In the genomic region with DNA sequence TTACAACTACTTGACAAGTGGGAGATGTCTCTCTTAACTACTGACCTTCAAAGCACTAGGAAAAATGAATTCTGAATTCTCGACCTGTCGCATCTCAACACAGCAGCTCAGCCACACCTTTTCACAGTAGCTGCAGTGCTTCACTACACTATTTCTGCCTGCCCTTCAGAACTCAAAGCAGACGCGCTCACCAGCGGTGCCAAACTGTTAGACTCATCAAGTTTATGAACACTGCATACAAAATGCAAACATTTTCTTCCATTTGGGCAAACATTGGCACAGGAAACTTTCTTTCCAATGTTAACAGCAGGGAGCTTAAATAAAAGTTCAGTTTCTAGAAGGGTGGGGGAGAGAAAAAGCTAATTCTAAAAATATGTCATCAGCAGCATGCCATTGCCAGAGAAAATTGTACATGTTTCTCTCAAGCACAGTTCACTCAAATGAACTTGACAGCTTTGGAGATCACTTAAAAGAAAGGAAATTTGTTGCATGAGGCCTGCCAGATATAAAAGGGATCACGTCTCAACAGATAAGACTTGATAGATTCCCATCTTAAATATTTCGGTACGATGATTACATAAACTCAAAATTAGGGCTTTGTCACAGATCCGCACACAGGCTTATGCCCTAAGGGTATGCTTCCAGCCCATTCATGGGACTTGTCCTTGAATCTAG, we compare ENCODE assay signal across 24 cellular contexts.
DNase-seq lines count a peak whose midpoint lies in the region; ATAC-seq and TF ChIP-seq lines count a peak whose summit lies in the region.
"Had no signal": no experiment of that assay in that cellular context is flagged by ENCODE, and none has a peak within 500 bp of the region (broad histone marks: within the 10 kb centered on the region; RNA-seq: fewer than 3 reads in every experiment).

No MANE protein-coding gene starts in this region.

- H3K27me3 ChIP-seq in right atrium auricular region (no peaks in the 10 kb centered on the region), OCI-LY3 (ENCODE audit: low read depth, low read length) (peaks cover 27% of the 10 kb centered on the region; the same call in 1 of the 2 replicates), cardiac muscle cell (no peaks in the 10 kb centered on the region), GM23248 (replicated peaks; ENCODE audit: insufficient read depth) (no peaks in the 10 kb centered on the region)
- H3K27me3 ChIP-seq: BLaER1, spleen had no signal

- H3K9me3 Mint-ChIP-seq in type B pancreatic cell, result no peaks in the 10 kb centered on the region
- H3K9me3 Mint-ChIP-seq: activated naive CD8-positive, alpha-beta T cell treated with anti-CD3 and anti-CD28 coated beads, Interleukin-2, amount 10 ng/mL, durations not matched to agents 7 days and 5 days; stimulated activated effector memory CD8-positive, alpha-beta T cell treated with anti-CD3 and anti-CD28 coated beads, Interleukin-12 subunit alpha, Interleukin-12 subunit beta, amount 100 ng/mL, for 72 hours had no signal

- H3K36me3 ChIP-seq in right atrium auricular region (no peaks in the 10 kb centered on the region), OCI-LY3 (replicated peaks; ENCODE audit: low read depth, low read length) (no peaks in the 10 kb centered on the region), cardiac muscle cell (no peaks in the 10 kb centered on the region), GM23248 (ENCODE audit: low read depth) (no peaks in the 10 kb centered on the region)
- H3K36me3 ChIP-seq: BLaER1, spleen had no signal

- intact Hi-C loops in Right ventricle myocardium inferior (cut with DNase I), result no loop called here

- DNase-seq in Right ventricle myocardium inferior (ENCODE audit: missing footprints), result no peak
- DNase-seq in right atrium auricular region (ENCODE audit: low spot score), result no peak
- peak in 1 of 2 donors; percentile 62 for DNase-seq in cardiac muscle cell (ENCODE audit: low read depth in 1 of 2, low spot score in 1 of 2)
- no peak for DNase-seq in type B pancreatic cell (ENCODE audit: extremely low spot score, unreplicated experiment)
- DNase-seq in GM23248, result no peak
- no peak for DNase-seq in HEK293T (ENCODE audit: extremely low spot score)
- DNase-seq: ACHN; activated CD8-positive, alpha-beta T cell treated with anti-CD3 and anti-CD28 coated beads, Interleukin-2, amount 10 ng/mL, durations not matched to agents 7 days and 5 days; activated effector memory CD4-positive, alpha-beta T cell treated with Interleukin-2 at 50 U/mL for 16 hours; activated naive CD8-positive, alpha-beta T cell treated with anti-CD3 and anti-CD28 coated beads, Interleukin-2, amount 10 ng/mL, durations not matched to agents 7 days and 5 days; activated T-cell treated with anti-CD3 and anti-CD28 coated beads for 4 hours; naive thymus-derived CD4-positive, alpha-beta T cell; NCI-H2171; SIG-M5; spleen; stimulated activated CD4-positive, alpha-beta T cell treated with anti-CD3 and anti-CD28 coated beads, Interleukin-2, amount 100 ng/mL, for 48 hours had no signal

- H3K9me2 ChIP-seq in GM23248 (ENCODE audit: insufficient read depth), result no peaks in the 10 kb centered on the region

- no peaks in the 10 kb centered on the region for H3K36me3 Mint-ChIP-seq in type B pancreatic cell
- H3K36me3 Mint-ChIP-seq: activated naive CD8-positive, alpha-beta T cell treated with anti-CD3 and anti-CD28 coated beads, Interleukin-2, amount 10 ng/mL, durations not matched to agents 7 days and 5 days; naive thymus-derived CD4-positive, alpha-beta T cell; stimulated activated effector memory CD8-positive, alpha-beta T cell treated with anti-CD3 and anti-CD28 coated beads, Interleukin-12 subunit alpha, Interleukin-12 subunit beta, amount 100 ng/mL, for 72 hours had no signal

- H3K9ac ChIP-seq in OCI-LY3 (ENCODE audit: low read length) (no peak overlapping the region), GM23248 (no peak overlapping the region)
- H3K9ac ChIP-seq: BLaER1 had no signal

- peaks cover 44% of the 10 kb centered on the region for H3K4me1 Mint-ChIP-seq in type B pancreatic cell (ENCODE audit: unreplicated experiment)
- H3K4me1 Mint-ChIP-seq: activated naive CD8-positive, alpha-beta T cell treated with anti-CD3 and anti-CD28 coated beads, Interleukin-2, amount 10 ng/mL, durations not matched to agents 7 days and 5 days; naive thymus-derived CD4-positive, alpha-beta T cell; stimulated activated effector memory CD8-positive, alpha-beta T cell treated with anti-CD3 and anti-CD28 coated beads, Interleukin-12 subunit alpha, Interleukin-12 subunit beta, amount 100 ng/mL, for 72 hours had no signal

- H3K79me2 ChIP-seq in OCI-LY3 (ENCODE audit: low read length) (no peaks in the 10 kb centered on the region), GM23248 (ENCODE audit: insufficient read depth) (no peaks in the 10 kb centered on the region)

- no peaks in the 10 kb centered on the region for H3F3A ChIP-seq in GM23248 (ENCODE audit: insufficient read depth)

- H3K4me1 ChIP-seq in right atrium auricular region (peaks cover 0 to 5% of the 10 kb centered on the region in 2 donors), OCI-LY3 (ENCODE audit: low read length) (peaks cover 48% of the 10 kb centered on the region), cardiac muscle cell (ENCODE audit: low read depth) (peaks cover 43% of the 10 kb centered on the region), GM23248 (ENCODE audit: insufficient read depth) (no peaks in the 10 kb centered on the region)
- H3K4me1 ChIP-seq: BLaER1, spleen had no signal

- no peaks in the 10 kb centered on the region for H3K27me3 Mint-ChIP-seq in type B pancreatic cell
- H3K27me3 Mint-ChIP-seq: activated naive CD8-positive, alpha-beta T cell treated with anti-CD3 and anti-CD28 coated beads, Interleukin-2, amount 10 ng/mL, durations not matched to agents 7 days and 5 days had no signal

- WGBS in GM23248 (ENCODE audit: low coverage in 1 of 2, low lambda C conversion rate in 2 of 2, missing lambda C conversion rate in 2 of 2), 2 experiments, result 15 to 19% methylated on average over 9 of the region's 9 CpGs

- POLR2A ChIA-PET in HEK293T (lab: Yijun Ruan, JAX), result interaction anchor here (1.3 kb wide), 1 partner anchor 83 kb away, joined by 3 read pairs; the partner anchor contains the start of gene CADM1

- peak overlapping the region; percentile 73 for H3K4me3 Mint-ChIP-seq in type B pancreatic cell
- H3K4me3 Mint-ChIP-seq: activated CD8-positive, alpha-beta T cell treated with anti-CD3 and anti-CD28 coated beads, Interleukin-2, amount 10 ng/mL, durations not matched to agents 7 days and 5 days; activated naive CD8-positive, alpha-beta T cell treated with anti-CD3 and anti-CD28 coated beads, Interleukin-2, amount 10 ng/mL, durations not matched to agents 7 days and 5 days; naive thymus-derived CD4-positive, alpha-beta T cell; stimulated activated effector memory CD8-positive, alpha-beta T cell treated with anti-CD3 and anti-CD28 coated beads, Interleukin-12 subunit alpha, Interleukin-12 subunit beta, amount 100 ng/mL, for 72 hours had no signal

- H3K4me2 ChIP-seq in OCI-LY3 (ENCODE audit: low read length) (peak overlapping the region; percentile 78), GM23248 (ENCODE audit: unreplicated experiment) (no peak overlapping the region)
- H3K4me2 ChIP-seq: BLaER1 had no signal

- H3K27ac ChIP-seq in right atrium auricular region (no peak overlapping the region), OCI-LY3 (ENCODE audit: low read length) (peak overlapping the region; percentile 17; the same call in 1 of the 2 replicates), cardiac muscle cell (peak overlapping the region; percentile 78), GM23248 (no peak overlapping the region)
- H3K27ac ChIP-seq: BLaER1, epithelial cell of prostate, HL-60, spleen had no signal

- ATAC-seq in Right ventricle myocardium inferior (peak; percentile 74), GM21528 (IDR thresholded peaks at IDR 0.05; ENCODE audit: low FRiP score, unreplicated experiment) (no peak)
- ATAC-seq: activated CD8-positive, alpha-beta T cell treated with anti-CD3 and anti-CD28 coated beads, Interleukin-2, amount 10 ng/mL, durations not matched to agents 7 days and 5 days; HCT116; left lobe of liver; naive thymus-derived CD4-positive, alpha-beta T cell; stimulated activated effector memory CD8-positive, alpha-beta T cell treated with anti-CD3 and anti-CD28 coated beads, Interleukin-12 subunit alpha, Interleukin-12 subunit beta, amount 100 ng/mL, for 72 hours had no signal

- peak overlapping the region; percentile 86 for H3K27ac Mint-ChIP-seq in type B pancreatic cell
- H3K27ac Mint-ChIP-seq: activated CD8-positive, alpha-beta T cell treated with anti-CD3 and anti-CD28 coated beads, Interleukin-2, amount 10 ng/mL, durations not matched to agents 7 days and 5 days; activated naive CD8-positive, alpha-beta T cell treated with anti-CD3 and anti-CD28 coated beads, Interleukin-2, amount 10 ng/mL, durations not matched to agents 7 days and 5 days; naive thymus-derived CD4-positive, alpha-beta T cell; stimulated activated effector memory CD8-positive, alpha-beta T cell treated with anti-CD3 and anti-CD28 coated beads, Interleukin-12 subunit alpha, Interleukin-12 subunit beta, amount 100 ng/mL, for 72 hours had no signal

- in situ Hi-C loops in GM23248 (cut with MboI), result no loop called here

- H3K4me3 ChIP-seq in right atrium auricular region (no peak overlapping the region), OCI-LY3 (ENCODE audit: low read length) (peak overlapping the region; percentile 7; the same call in 1 of the 2 replicates), cardiac muscle cell (no peak overlapping the region), GM23248 (no peak overlapping the region)
- H3K4me3 ChIP-seq: BLaER1, spleen had no signal

- H2AFZ ChIP-seq in OCI-LY3 (ENCODE audit: low read depth, low read length), result 0 out of 2 replicates have a peak overlapping the region, but pooled peaks have one; percentile 38
- H2AFZ ChIP-seq in GM23248, result no peak overlapping the region

- H4K20me1 ChIP-seq in OCI-LY3 (ENCODE audit: insufficient read depth, low read length) (no peaks in the 10 kb centered on the region), GM23248 (ENCODE audit: insufficient read depth) (no peaks in the 10 kb centered on the region)
- H4K20me1 ChIP-seq: BLaER1 had no signal

- CTCF ChIA-PET in HEK293T (lab: Yijun Ruan, JAX), result no interaction called here

- TF ChIP-seq CTCF in right atrium auricular region (IDR thresholded peaks at IDR 0.05) (no peak), OCI-LY3 (IDR thresholded peaks at IDR 0.05; ENCODE audit: low read depth, low read length) (no peak), cardiac muscle cell (IDR thresholded peaks at IDR 0.05; ENCODE audit: low read depth, low read length) (no peak), type B pancreatic cell (conservative IDR thresholded peaks at IDR 0.05) (no peak)

- no peaks in the 10 kb centered on the region for H3K9me3 ChIP-seq in right atrium auricular region
- no peaks in the 10 kb centered on the region for H3K9me3 ChIP-seq in OCI-LY3 (ENCODE audit: insufficient read depth, low read length)
- no peaks in the 10 kb centered on the region for H3K9me3 ChIP-seq in cardiac muscle cell (ENCODE audit: low read depth)
- no peaks in the 10 kb centered on the region for H3K9me3 ChIP-seq in GM23248 (ENCODE audit: low read depth)
- H3K9me3 ChIP-seq: BLaER1, spleen had no signal

TF ChIP-seq in HEK293T, 16 proteins besides CTCF, POLR2A, EP300 and RAD21 (continues in another document):
- no peak for TF ChIP-seq LEF1 (IDR thresholded peaks at IDR 0.05; ENCODE audit: borderline replicate concordance)
- TF ChIP-seq ZNF384 (IDR thresholded peaks at IDR 0.05), result no peak
- TF ChIP-seq BHLHE40 (IDR thresholded peaks at IDR 0.05; ENCODE audit: borderline replicate concordance), result no peak
- TF ChIP-seq FOXK2 (IDR thresholded peaks at IDR 0.05), result no peak

Comparison
In these comparisons a context has a peak if more than half of its experiments do, and no peak if none do; other contexts are left out.
1. H3K27ac ChIP-seq: peak in OCI-LY3 (single experiment) and cardiac muscle cell (single experiment); none in right atrium auricular region (0 of 2) and GM23248 (single experiment).